9 cellular contexts compared by ENCODE assay signal in the genomic region with DNA sequence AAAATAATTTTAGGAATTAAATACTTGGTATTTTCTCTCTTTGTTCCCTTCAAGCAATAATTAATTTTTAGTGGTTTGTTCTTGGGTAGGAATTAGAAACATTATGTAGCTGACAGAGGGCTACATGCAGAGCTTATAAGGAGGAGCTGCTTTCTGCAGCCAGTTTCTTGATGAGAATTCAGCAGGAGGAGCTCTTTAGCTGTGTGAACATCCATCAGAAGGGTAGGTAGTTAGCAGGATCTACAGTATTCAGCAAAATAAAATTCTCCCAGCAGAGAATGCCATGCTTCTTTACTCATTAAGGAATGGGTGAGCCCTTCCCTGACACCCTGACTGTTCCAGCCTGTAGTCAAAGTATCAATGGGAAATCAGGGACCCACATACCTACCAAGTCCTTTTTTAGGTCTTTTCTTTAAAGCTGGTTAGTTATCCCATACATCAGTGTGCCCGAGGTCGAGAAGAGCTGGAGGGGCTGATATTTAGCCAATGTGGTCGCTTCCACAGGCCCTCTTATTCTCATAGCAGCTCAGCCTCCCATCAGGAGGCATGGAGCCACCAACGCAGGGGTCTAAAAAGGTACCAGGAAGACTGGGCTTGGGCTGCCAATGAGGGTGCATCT. TPM values are rescaled to one million over a fixed set of nuclear protein-coding genes. Genes with fewer than 3 reads are reported as not detected.
DNase-seq lines count a peak whose midpoint lies in the region; ATAC-seq, FAIRE-seq and TF ChIP-seq lines count a peak whose summit lies in the region.
"Had no signal": no experiment of that assay in that cellular context is flagged by ENCODE, and none has a peak within 500 bp of the region (broad histone marks: within the 10 kb centered on the region; RNA-seq: fewer than 3 reads in every experiment).

No MANE protein-coding gene starts in this region.

- H3K36me3 Mint-ChIP-seq in HFFc6 (ENCODE audit: low read depth): no peaks in the 10 kb centered on the region

- FAIRE-seq in GM12892 (lab: Jason Lieb, UNC): no peak

- H3K4me3 Mint-ChIP-seq in HFFc6: peak overlapping the region; percentile 30

- H3K4me3 ChIP-seq in astrocyte of the spinal cord (ENCODE audit: low read depth, low read length) (no peak overlapping the region), kidney epithelial cell (ENCODE audit: low read depth, low read length) (no peak overlapping the region)

- no peaks in the 10 kb centered on the region for H3K36me3 ChIP-seq in kidney epithelial cell (ENCODE audit: control insufficient read depth, insufficient read depth, low read length)

- no peak overlapping the region for H3K27ac Mint-ChIP-seq in HFFc6

- no peaks in the 10 kb centered on the region for H3K4me1 Mint-ChIP-seq in HFFc6 (ENCODE audit: low read depth)

- ATAC-seq in GM21737 (IDR thresholded peaks at IDR 0.05; ENCODE audit: unreplicated experiment): no peak
- no peak for ATAC-seq in HG03095 (IDR thresholded peaks at IDR 0.05; ENCODE audit: unreplicated experiment)
- no peak for ATAC-seq in GM21528 (IDR thresholded peaks at IDR 0.05; ENCODE audit: low FRiP score, unreplicated experiment)

- H3K27me3 Mint-ChIP-seq in HFFc6 (ENCODE audit: insufficient read depth): peaks cover 12% of the 10 kb centered on the region

- H3K27me3 ChIP-seq in kidney epithelial cell (ENCODE audit: control insufficient read depth, insufficient read depth, low read length): no peaks in the 10 kb centered on the region

- H3K9me3 Mint-ChIP-seq in HFFc6: 0 out of 2 replicates have a peak, but pooled peaks cover 3% of the 10 kb centered on the region

- TF ChIP-seq CTCF in AG09319 (IDR thresholded peaks at IDR 0.05; ENCODE audit: low read depth, low read length) (peak; percentile 53), HFFc6 (IDR thresholded peaks at IDR 0.05) (peak; percentile 30; the same call in 1 of the 2 replicates), astrocyte of the spinal cord (IDR thresholded peaks at IDR 0.05; ENCODE audit: low read depth, low read length) (peak; percentile 58), kidney epithelial cell (IDR thresholded peaks at IDR 0.05; ENCODE audit: insufficient read depth, low read length, poor library complexity, severe bottlenecking) (peak; percentile 39)

- in situ Hi-C loops in astrocyte of the spinal cord (cut with HindIII; ENCODE audit: low sequenced_read_pairs): no loop called here

- DNase-seq in AG09319 (ENCODE audit: extremely low read depth, low read depth): no peak
- peak; percentile 17 for DNase-seq in HFFc6
- DNase-seq in astrocyte of the spinal cord (ENCODE audit: low read depth, low spot score): peak; percentile 69
- no peak for DNase-seq in kidney epithelial cell (ENCODE audit: low read depth)
- DNase-seq in GM12892 (ENCODE audit: insufficient read length): no peak
- DNase-seq: activated CD4-positive, alpha-beta T cell treated with anti-CD3 and anti-CD28 coated beads, Interleukin-2, amount 50 U/mL, for 1 hour had no signal

- TF ChIP-seq POLR2A in GM12892 (IDR thresholded peaks at IDR 0.05; ENCODE audit: low read depth, low read length): no peak

RNA-seq across cellular contexts. Expression of gene KCNAB1, which starts 54.0 kb away (rescaled TPM):
- not detected for total RNA-seq in HFFc6 (2021; fragmentation: NEBNext Ultra II Directional; extraction: Animal tissue kit (Norgen Biotek cat#: 25700))
- not detected in 2 replicates for total RNA-seq in kidney epithelial cell
- polyA plus RNA-seq in GM12892 (2012; ENCODE audit: missing spikeins): 0.66 TPM

Comparison
In these comparisons a context has a peak if more than half of its experiments do, and no peak if none do; other contexts are left out.
1. DNase-seq: peak in HFFc6 (single experiment) and astrocyte of the spinal cord (single experiment); none in AG09319 (single experiment), kidney epithelial cell (single experiment) and GM12892 (single experiment).
2. Peak in every context shown above with its lines, with median percentiles within 50 percentile points of each other: CTCF ChIP-seq.